Comparison of ENCODE assay signal across 8 cellular contexts in genomic region chr1:205977348-205978014, GRCh38. TPM values are rescaled to one million over a fixed set of nuclear protein-coding genes. Genes with fewer than 3 reads are reported as not detected.
DNase-seq lines count a peak whose midpoint lies in the region; ATAC-seq, FAIRE-seq and TF ChIP-seq lines count a peak whose summit lies in the region.

No MANE protein-coding gene starts in this region.

- DNase-seq in ELR (ENCODE audit: low read depth) = peak; percentile 85
- DNase-seq in LNCaP clone FGC (ENCODE audit: low read depth) = no peak
- peak; percentile 77 for DNase-seq in RCC 7860 (ENCODE audit: low spot score)
- DNase-seq in activated T-cell treated with anti-CD3 and anti-CD28 coated beads, Interleukin-2, amount 50 U/mL, for 48 hours = peak; percentile 76 to 82
- DNase-seq in fibroblast of peridontal ligament (ENCODE audit: extremely low read depth) = peak; percentile 98
- peak; percentile 77 for DNase-seq in neural crest cell (ENCODE audit: low read depth, low spot score)
- peak; percentile 83 for DNase-seq in stimulated activated naive CD8-positive, alpha-beta T cell treated with anti-CD3 and anti-CD28 coated beads, Interleukin-15, Interleukin-2, amounts not matched to agents 100 U/mL and 50 U/mL, for 24 hours

- TF ChIP-seq CTCF in LNCaP clone FGC (IDR thresholded peaks at IDR 0.05; ENCODE audit: control insufficient read depth, extremely low read depth, insufficient read depth) (peak; percentile 99), neural crest cell (conservative IDR thresholded peaks at IDR 0.05) (peak; percentile 98)

- H3K9me3 Mint-ChIP-seq in neural crest cell = peaks cover 16% of the 10 kb centered on the region

- H3K36me3 Mint-ChIP-seq in neural crest cell (ENCODE audit: low read depth) = peaks cover 4% of the 10 kb centered on the region

- ATAC-seq in stimulated activated naive CD8-positive, alpha-beta T cell treated with anti-CD3 and anti-CD28 coated beads, Interleukin-15, Interleukin-2, amounts not matched to agents 100 U/mL and 50 U/mL, for 24 hours = peak; percentile 71
- no peak for ATAC-seq in GM19023 (IDR thresholded peaks at IDR 0.05; ENCODE audit: unreplicated experiment)

- H3K4me1 Mint-ChIP-seq in neural crest cell = peaks cover 56% of the 10 kb centered on the region

- no peaks in the 10 kb centered on the region for H3K27me3 Mint-ChIP-seq in neural crest cell (ENCODE audit: low read depth)

- peak overlapping the region; percentile 63 for H3K27ac Mint-ChIP-seq in neural crest cell (ENCODE audit: unreplicated experiment)

- no peak overlapping the region for H3K4me3 ChIP-seq in LNCaP clone FGC (ENCODE audit: low read depth, low read length)

- no peak overlapping the region for H3K4me3 Mint-ChIP-seq in neural crest cell

- FAIRE-seq in RCC 7860 (lab: Jason Lieb, UNC) = no peak

RNA-seq across cellular contexts. Expression of gene RAB7B, which starts 25.7 kb away (rescaled TPM):
- total RNA-seq in neural crest cell = 4.4 and 4.5 TPM in 2 replicates

RNA-seq across cellular contexts. Expression of gene SLC26A9, which starts 34.2 kb away (rescaled TPM):
- total RNA-seq in neural crest cell = 0.16 TPM in 1 of 2 replicates, not detected in the other

RNA-seq across cellular contexts. Expression of gene CTSE, which starts 46.2 kb away (rescaled TPM):
- total RNA-seq in neural crest cell = not detected in 2 replicates
